8 cellular contexts compared by ENCODE assay signal in genomic region chr14:56580317-56580711, GRCh38. TPM values are rescaled to one million over a fixed set of nuclear protein-coding genes. Genes with fewer than 3 reads are reported as not detected.
DNase-seq lines count a peak whose midpoint lies in the region; FAIRE-seq and TF ChIP-seq lines count a peak whose summit lies in the region.

No MANE protein-coding gene starts in this region.

- peaks cover 2% of the 10 kb centered on the region for H3F3A ChIP-seq in neural progenitor cell (ENCODE audit: low read depth)

- peaks cover 53% of the 10 kb centered on the region for H4K20me1 ChIP-seq in neural progenitor cell (ENCODE audit: low read depth)

- peak overlapping the region; percentile 91 for H3K4me3 Mint-ChIP-seq in neural progenitor cell

- H3K9ac ChIP-seq in neural progenitor cell: peak overlapping the region; percentile 94

- H3K4me2 ChIP-seq in neural progenitor cell: peak overlapping the region; percentile 97

- intact Hi-C loops in dorsolateral prefrontal cortex (cut with DNase I): no loop called here

- H3K9me3 Mint-ChIP-seq in neural progenitor cell: no peaks in the 10 kb centered on the region

- H3K36me3 ChIP-seq in neural progenitor cell: no peaks in the 10 kb centered on the region

- no peak for FAIRE-seq in urothelium cell line (lab: Jason Lieb, UNC)

- no peaks in the 10 kb centered on the region for H3K36me3 Mint-ChIP-seq in neural progenitor cell

- H3K4me1 ChIP-seq in neural progenitor cell: peaks cover 9% of the 10 kb centered on the region

- H3K27me3 ChIP-seq in dorsolateral prefrontal cortex (no peaks in the 10 kb centered on the region), neural progenitor cell (no peaks in the 10 kb centered on the region)

- H3K9me3 ChIP-seq in neural progenitor cell (ENCODE audit: low read depth): no peaks in the 10 kb centered on the region

- H3K27ac Mint-ChIP-seq in neural progenitor cell: peak overlapping the region; percentile 89

- TF ChIP-seq CTCF in dorsolateral prefrontal cortex (IDR thresholded peaks at IDR 0.05 in 54 of 56, conservative IDR thresholded peaks at IDR 0.05 in 2 of 56; ENCODE audit: low read depth in 1 of 56, partially characterized antibody in 56 of 56) (no peak), neural progenitor cell (IDR thresholded peaks at IDR 0.05) (no peak)

- no peak overlapping the region for H2AFZ ChIP-seq in neural progenitor cell (replicated peaks)

- H3K4me3 ChIP-seq in dorsolateral prefrontal cortex (peak overlapping the region; percentile 37 to 100 (median 94)), neural progenitor cell (peak overlapping the region; percentile 82)

- H3K4me1 Mint-ChIP-seq in neural progenitor cell: peaks cover 24% of the 10 kb centered on the region

- H3K27ac ChIP-seq in dorsolateral prefrontal cortex: peak overlapping the region in 18 of 59 donors; percentile 84 to 98 (median 90)
- H3K27ac ChIP-seq in neural progenitor cell: no peak overlapping the region

- H3K27me3 Mint-ChIP-seq in neural progenitor cell (ENCODE audit: insufficient read depth, low read depth): no peaks in the 10 kb centered on the region

- H3K79me2 ChIP-seq in neural progenitor cell (ENCODE audit: low read depth): peaks cover 53% of the 10 kb centered on the region

- peak; percentile 69 to 87 (median 73) for DNase-seq in NCI-H1417 (lab: John Stamatoyannopoulos, UW)
- no peak for DNase-seq in NCI-H1417 treated with DMSO at 0.1 percent for 48 hours (lab: John Stamatoyannopoulos, UW)
- DNase-seq in NCI-H187 treated with DMSO at 0.1 percent for 48 hours (lab: John Stamatoyannopoulos, UW): peak; percentile 53
- DNase-seq in dorsolateral prefrontal cortex: no peak
- no peak for DNase-seq in neural progenitor cell (ENCODE audit: low spot score)
- DNase-seq in urothelium cell line (ENCODE audit: low spot score): no peak
- no peak for DNase-seq in occipital lobe (lab: John Stamatoyannopoulos, UW)
- no peak for DNase-seq in activated CD4-positive, alpha-beta T cell treated with anti-CD3 and anti-CD28 coated beads for 1 hour

RNA-seq across cellular contexts. Expression of gene TMEM260, which starts 0.7 kb away (rescaled TPM):
- 10 to 100 TPM; 20.8 to 56.5 (median 39.2) TPM for total RNA-seq in dorsolateral prefrontal cortex
- total RNA-seq in neural progenitor cell (ENCODE audit: low replicate concordance): 20.9 and 30.7 TPM in 2 replicates
- 31.0 TPM for total RNA-seq in occipital lobe

Comparison
In these comparisons a context has a peak if more than half of its experiments do, and no peak if none do; other contexts are left out.
1. DNase-seq: peak in NCI-H1417 (3 of 3) and NCI-H187 treated with DMSO at 0.1 percent for 48 hours (single experiment); none in NCI-H1417 treated with DMSO at 0.1 percent for 48 hours (single experiment), dorsolateral prefrontal cortex (0 of 10), neural progenitor cell (single experiment), urothelium cell line (single experiment), occipital lobe (single experiment) and activated CD4-positive, alpha-beta T cell treated with anti-CD3 and anti-CD28 coated beads for 1 hour (single experiment).